In genomic region chr3:101996832-101997231, GRCh38 we compare ENCODE assay signal across 24 cellular contexts.
DNase-seq lines count a peak whose midpoint lies in the region; ATAC-seq and TF ChIP-seq lines count a peak whose summit lies in the region.
"Had no signal": no experiment of that assay in that cellular context is flagged by ENCODE, and none has a peak within 500 bp of the region (broad histone marks: within the 10 kb centered on the region; RNA-seq: fewer than 3 reads in every experiment).

No MANE protein-coding gene starts in this region.

- H3K4me1 Mint-ChIP-seq in naive B cell (peaks cover 28 to 43% (median 32%) of the 10 kb centered on the region in 3 donors), endodermal cell (no peaks in the 10 kb centered on the region)
- H3K4me1 Mint-ChIP-seq: natural killer cell had no signal

- peak; percentile 21 to 30 for ATAC-seq in activated CD4-positive, CD25-positive, alpha-beta regulatory T cell treated with anti-CD3 and anti-CD28 coated beads, Interleukin-2, amount 50 U/mL, for 24 hours
- peak; percentile 51 for ATAC-seq in GM21515 (IDR thresholded peaks at IDR 0.05; ENCODE audit: unreplicated experiment)
- peak; percentile 55 for ATAC-seq in HG03025 (IDR thresholded peaks at IDR 0.05; ENCODE audit: low FRiP score, unreplicated experiment)
- peak; percentile 21 to 40 for ATAC-seq in naive B cell (ENCODE audit: low read depth in 2 of 2)
- no peak for ATAC-seq in GM19452 (IDR thresholded peaks at IDR 0.05; ENCODE audit: unreplicated experiment)
- ATAC-seq: natural killer cell; stimulated activated effector memory CD8-positive, alpha-beta T cell treated with anti-CD3 and anti-CD28 coated beads, Interleukin-12 subunit alpha, Interleukin-12 subunit beta, amount 100 ng/mL, for 72 hours; upper lobe of right lung had no signal

- no peak overlapping the region for H3K4me3 ChIP-seq in endodermal cell (ENCODE audit: low read length)
- H3K4me3 ChIP-seq: BLaER1, lung, SJSA1, upper lobe of right lung had no signal

- 93 to 100% methylated on average over 2 to 3 of the region's 3 CpGs for WGBS in endodermal cell (ENCODE audit: insufficient coverage in 1 of 2, insufficient read length in 1 of 2), 2 experiments

- H3K27me3 Mint-ChIP-seq in naive B cell = no peaks in the 10 kb centered on the region
- H3K27me3 Mint-ChIP-seq in endodermal cell (ENCODE audit: insufficient read depth) = no peaks in the 10 kb centered on the region
- H3K27me3 Mint-ChIP-seq: activated naive CD8-positive, alpha-beta T cell; progenitor cell of endocrine pancreas had no signal

- no peaks in the 10 kb centered on the region for H3K36me3 ChIP-seq in endodermal cell (ENCODE audit: control insufficient read depth, insufficient read depth, low read length)
- H3K36me3 ChIP-seq: BLaER1, SJSA1, upper lobe of right lung had no signal

- no peaks in the 10 kb centered on the region for H3K9me3 Mint-ChIP-seq in naive B cell
- H3K9me3 Mint-ChIP-seq in endodermal cell = no peaks in the 10 kb centered on the region
- H3K9me3 Mint-ChIP-seq: dendritic cell treated with granulocyte-macrophage colony-stimulating factor and Interleukin-4, amounts not matched to agents 40 ng/mL and 50 ng/mL, for 4 days; IgD-negative memory B cell; natural killer cell; stimulated activated effector memory CD8-positive, alpha-beta T cell treated with anti-CD3 and anti-CD28 coated beads, Interleukin-12 subunit alpha, Interleukin-12 subunit beta, amount 100 ng/mL, for 72 hours had no signal

- no peaks in the 10 kb centered on the region for H3K4me1 ChIP-seq in endodermal cell (ENCODE audit: control insufficient read depth, insufficient read depth, low read length)
- H3K4me1 ChIP-seq: BLaER1, upper lobe of right lung had no signal

- H3K36me3 Mint-ChIP-seq in naive B cell = no peaks in the 10 kb centered on the region
- no peaks in the 10 kb centered on the region for H3K36me3 Mint-ChIP-seq in endodermal cell (ENCODE audit: low read depth)
- H3K36me3 Mint-ChIP-seq: IgD-negative memory B cell; natural killer cell; stimulated activated effector memory CD8-positive, alpha-beta T cell treated with anti-CD3 and anti-CD28 coated beads, Interleukin-12 subunit alpha, Interleukin-12 subunit beta, amount 100 ng/mL, for 72 hours had no signal

- H3K9me3 ChIP-seq in endodermal cell (ENCODE audit: control insufficient read depth, low read length) = no peaks in the 10 kb centered on the region
- H3K9me3 ChIP-seq: BLaER1, SJSA1, upper lobe of right lung had no signal

- H3K27ac Mint-ChIP-seq in naive B cell = peak overlapping the region in 3 of 6 donors; percentile 18 to 63 (median 39)
- no peak overlapping the region for H3K27ac Mint-ChIP-seq in endodermal cell
- H3K27ac Mint-ChIP-seq: dendritic cell treated with granulocyte-macrophage colony-stimulating factor and Interleukin-4, amounts not matched to agents 40 ng/mL and 50 ng/mL, for 4 days; natural killer cell; progenitor cell of endocrine pancreas; stimulated activated effector memory CD8-positive, alpha-beta T cell treated with anti-CD3 and anti-CD28 coated beads, Interleukin-12 subunit alpha, Interleukin-12 subunit beta, amount 100 ng/mL, for 72 hours had no signal

- peaks cover 6% of the 10 kb centered on the region for H3K27me3 ChIP-seq in endodermal cell (ENCODE audit: control insufficient read depth, insufficient read depth, low read length, poor library complexity, severe bottlenecking)
- H3K27me3 ChIP-seq: BLaER1, SJSA1, upper lobe of right lung had no signal

- DNase-seq in activated CD4-positive, CD25-positive, alpha-beta regulatory T cell (lab: John Stamatoyannopoulos, UW) = no peak
- DNase-seq in naive B cell = no peak
- no peak for DNase-seq in endodermal cell
- DNase-seq in effector CD4-positive, alpha-beta T cell = no peak
- DNase-seq: activated CD4-positive, alpha-beta T cell treated with anti-CD3 and anti-CD28 coated beads for 4 hours; DMS 273 treated with DMSO at 0.1 percent for 48 hours; natural killer cell; NCI-H2029; NCI-H524 treated with DMSO at 0.1 percent for 48 hours; T1000; upper lobe of right lung had no signal

- no peak for TF ChIP-seq CTCF in endodermal cell (conservative IDR thresholded peaks at IDR 0.05)

- H3K9ac ChIP-seq in endodermal cell (ENCODE audit: extremely low read depth, low read length, poor library complexity, severe bottlenecking) = no peak overlapping the region
- H3K9ac ChIP-seq: BLaER1 had no signal

- no peak overlapping the region for H3K27ac ChIP-seq in endodermal cell (ENCODE audit: low read depth, low read length)
- H3K27ac ChIP-seq: 22Rv1, BLaER1, SJSA1, upper lobe of right lung had no signal

- H3K4me3 Mint-ChIP-seq in naive B cell (peak overlapping the region in 2 of 8 donors; percentile 56 to 71), endodermal cell (no peak overlapping the region)
- H3K4me3 Mint-ChIP-seq: activated naive CD8-positive, alpha-beta T cell; dendritic cell treated with granulocyte-macrophage colony-stimulating factor and Interleukin-4, amounts not matched to agents 40 ng/mL and 50 ng/mL, for 4 days; IgD-negative memory B cell; natural killer cell; stimulated activated effector memory CD8-positive, alpha-beta T cell treated with anti-CD3 and anti-CD28 coated beads, Interleukin-12 subunit alpha, Interleukin-12 subunit beta, amount 100 ng/mL, for 72 hours had no signal
